16 cellular contexts compared by ENCODE assay signal in the genomic region with DNA sequence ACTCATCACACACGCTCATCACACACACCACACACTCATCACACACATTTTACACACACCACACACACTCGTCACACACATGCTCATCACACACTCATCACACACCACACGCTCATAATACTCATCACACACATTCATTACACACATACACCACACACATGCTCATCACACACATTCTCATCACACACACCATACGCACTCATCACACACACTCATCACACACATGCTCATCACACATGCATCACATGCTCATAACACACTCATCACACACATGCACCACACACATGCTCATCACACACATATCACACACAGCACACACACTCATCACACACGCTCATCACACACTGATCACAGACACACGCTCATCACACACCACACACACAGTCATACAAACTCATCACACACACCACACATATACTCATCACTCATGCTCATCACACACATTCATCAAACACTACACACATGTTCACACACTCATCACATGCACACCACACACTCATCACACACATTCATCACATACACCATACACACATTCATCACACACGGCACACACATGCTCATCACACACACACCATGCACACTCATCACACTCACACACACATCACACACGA.
A peak's percentile ranks its signal among the peaks of the same experiment; 100 is the strongest.
DNase-seq lines count a peak whose midpoint lies in the region; ATAC-seq, FAIRE-seq and TF ChIP-seq lines count a peak whose summit lies in the region.
"Had no signal": no experiment of that assay in that cellular context is flagged by ENCODE, and none has a peak within 500 bp of the region (broad histone marks: within the 10 kb centered on the region; RNA-seq: fewer than 3 reads in every experiment).

No MANE protein-coding gene starts in this region.

- H2BK15ac ChIP-seq in H9 (ENCODE audit: low read depth, low read length) (no peak overlapping the region), neuronal stem cell (ENCODE audit: low read length) (no peak overlapping the region)

- no TSS peak for BruUV-seq in K562 (replicated peaks; lab: Mats Ljungman, UMichigan)

- no peaks in the 10 kb centered on the region for H3K79me1 ChIP-seq in H9 (ENCODE audit: insufficient read depth, low read depth, low read length, poor library complexity, severe bottlenecking)
- H3K79me1 ChIP-seq in neuronal stem cell (ENCODE audit: low read depth, low read length): no peaks in the 10 kb centered on the region

- H3K27me3 Mint-ChIP-seq in H9 (ENCODE audit: low read depth): no peaks in the 10 kb centered on the region
- H3K27me3 Mint-ChIP-seq in activated naive CD8-positive, alpha-beta T cell treated with anti-CD3 and anti-CD28 coated beads for 36 hours: no peaks in the 10 kb centered on the region

- H3K4me1 ChIP-seq in H9 (ENCODE audit: insufficient read depth, low read length) (no peaks in the 10 kb centered on the region), K562 (replicated peaks in 1 of 2; ENCODE audit: control insufficient read depth in 2 of 2, insufficient read depth in 2 of 2, low read length in 2 of 2) (no peaks in the 10 kb centered on the region), neuronal stem cell (ENCODE audit: control insufficient read depth in 2 of 2, insufficient read depth in 1 of 2, low read depth in 1 of 2, low read length in 2 of 2) (no peaks in the 10 kb centered on the region), tibial artery (no peaks in the 10 kb centered on the region)
- H3K4me1 ChIP-seq: BLaER1 had no signal

- H3K23ac ChIP-seq in H9 (ENCODE audit: insufficient read length, low read depth, low read length) (no peak overlapping the region), neuronal stem cell (ENCODE audit: low read depth, low read length, poor library complexity) (peak overlapping the region; percentile 1)

- no peaks in the 10 kb centered on the region for H4K20me1 ChIP-seq in H9 (ENCODE audit: control insufficient read depth, insufficient read depth, insufficient read length)
- no peaks in the 10 kb centered on the region for H4K20me1 ChIP-seq in K562 (replicated peaks; ENCODE audit: control insufficient read depth, insufficient read depth, low read length)
- H4K20me1 ChIP-seq: BLaER1 had no signal

- no peak overlapping the region for H3K27ac Mint-ChIP-seq in H9
- no peak overlapping the region for H3K27ac Mint-ChIP-seq in activated naive CD8-positive, alpha-beta T cell treated with anti-CD3 and anti-CD28 coated beads for 36 hours
- H3K27ac Mint-ChIP-seq: CD14-positive monocyte; CD4-positive, alpha-beta memory T cell had no signal

- no peaks in the 10 kb centered on the region for H3K23me2 ChIP-seq in H9 (ENCODE audit: insufficient read length, low read depth, low read length, poor library complexity, severe bottlenecking)

- H3K9me3 ChIP-seq in H9 (ENCODE audit: control insufficient read depth, low read depth, low read length): no peaks in the 10 kb centered on the region
- H3K9me3 ChIP-seq in K562 (replicated peaks; ENCODE audit: control insufficient read depth, insufficient read depth, low read depth, low read length): no peaks in the 10 kb centered on the region
- H3K9me3 ChIP-seq in neuronal stem cell (replicated peaks in 1 of 2; ENCODE audit: control insufficient read depth in 2 of 2, insufficient read depth in 1 of 2, low read depth in 1 of 2, low read length in 2 of 2): peaks cover 0 to 2% of the 10 kb centered on the region in 2 donors
- no peaks in the 10 kb centered on the region for H3K9me3 ChIP-seq in tibial artery

- intact Hi-C loops in K562 (cut with micrococcal nuclease) (no loop called here), tibial artery (cut with DNase I; ENCODE audit: low total_unique reads) (no loop called here)

- H2AK5ac ChIP-seq in H9 (ENCODE audit: insufficient read length, low read length) (no peak overlapping the region), neuronal stem cell (ENCODE audit: low read depth, low read length) (no peak overlapping the region)

- H2AFZ ChIP-seq in H9 (ENCODE audit: low read length) (no peak overlapping the region), K562 (ENCODE audit: low read depth, low read length) (no peak overlapping the region), neuronal stem cell (ENCODE audit: low read length) (no peak overlapping the region)

- H3K4ac ChIP-seq in H9 (ENCODE audit: low read depth, low read length) (no peak overlapping the region), neuronal stem cell (ENCODE audit: low read length) (no peak overlapping the region)

- H2BK5ac ChIP-seq in H9 (ENCODE audit: insufficient read length, low read length): no peak overlapping the region
- H2BK5ac ChIP-seq in neuronal stem cell (ENCODE audit: low read length): no peak overlapping the region

- CTCF ChIA-PET in K562 (lab: Yijun Ruan, JAX; ENCODE audit: low intra/inter-chr PET ratio): no interaction called here

- peaks cover 0 to 6% (median 0%) of the 10 kb centered on the region in 3 experiments; a peak in 3 of 7 replicates for H3K36me3 Mint-ChIP-seq in H9 (ENCODE audit: insufficient read depth in 1 of 3, low read depth in 3 of 3)
- H3K36me3 Mint-ChIP-seq in activated naive CD8-positive, alpha-beta T cell treated with anti-CD3 and anti-CD28 coated beads for 36 hours: no peaks in the 10 kb centered on the region
- H3K36me3 Mint-ChIP-seq: CD14-positive monocyte; CD4-positive, alpha-beta memory T cell had no signal

- ATAC-seq in K562: no peak
- no peak for ATAC-seq in GM19023 (IDR thresholded peaks at IDR 0.05; ENCODE audit: unreplicated experiment)

- TF ChIP-seq RAD21 in K562 (CRISPR knock-in tag; conservative IDR thresholded peaks at IDR 0.05 in 1 of 2, IDR thresholded peaks at IDR 0.05 in 1 of 2): no peak

- TF ChIP-seq POLR2A in GM12891 (IDR thresholded peaks at IDR 0.05; ENCODE audit: low read depth, low read length) (no peak), K562 (conservative IDR thresholded peaks at IDR 0.05) (no peak)

- DNase-seq in GM12891 (ENCODE audit: insufficient read length, low spot score) (no peak), H9 (no peak), K562 (ENCODE audit: extremely low read depth in 1 of 4, low spot score in 3 of 4) (no peak), neuronal stem cell (ENCODE audit: low spot score) (no peak), tibial artery (no peak), NCI-H226 (no peak)
- DNase-seq in activated naive CD8-positive, alpha-beta T cell treated with anti-CD3 and anti-CD28 coated beads for 36 hours: no peak
- DNase-seq: 8988T; CD4-positive, alpha-beta memory T cell; DMS153; DMS79; GDM1; HCEC 1CT had no signal

- H3K18ac ChIP-seq in H9 (ENCODE audit: insufficient read length, low read depth, low read length) (no peak overlapping the region), neuronal stem cell (ENCODE audit: low read length) (no peak overlapping the region)

- H3K56ac ChIP-seq in H9 (ENCODE audit: insufficient read length, low read depth, low read length): no peak overlapping the region

- FAIRE-seq in GM12891 (lab: Jason Lieb, UNC): peak; percentile 86
- FAIRE-seq in K562 (lab: Jason Lieb, UNC): peak; percentile 70

- H4K91ac ChIP-seq in H9 (ENCODE audit: insufficient read length, low read depth, low read length) (no peak overlapping the region), neuronal stem cell (ENCODE audit: low read depth, low read length, poor library complexity) (no peak overlapping the region)

- H3K9ac ChIP-seq in H9 (ENCODE audit: extremely low read depth, insufficient read length, low read length) (no peak overlapping the region), K562 (ENCODE audit: insufficient read depth in 1 of 2, low read depth in 2 of 2, low read length in 2 of 2) (no peak overlapping the region), neuronal stem cell (ENCODE audit: low read depth, low read length, poor library complexity) (peak overlapping the region; percentile 78)
- H3K9ac ChIP-seq: BLaER1 had no signal

- no peak for TF ChIP-seq CTCF in H9 (conservative IDR thresholded peaks at IDR 0.05)
- no peak for TF ChIP-seq CTCF in K562 (IDR thresholded peaks at IDR 0.05 in 2 of 3, conservative IDR thresholded peaks at IDR 0.05 in 1 of 3; ENCODE audit: insufficient read depth in 2 of 3, low read depth in 1 of 3, low read length in 3 of 3)
- no peak for TF ChIP-seq CTCF in tibial artery (IDR thresholded peaks at IDR 0.05)

- H4K8ac ChIP-seq in H9 (replicated peaks; ENCODE audit: insufficient read length, low read depth, low read length): no peak overlapping the region
- H4K8ac ChIP-seq in neuronal stem cell (ENCODE audit: low read depth, low read length): peak overlapping the region; percentile 67

- H2BK120ac ChIP-seq in H9 (ENCODE audit: low read depth, low read length, poor library complexity, severe bottlenecking) (no peak overlapping the region), neuronal stem cell (ENCODE audit: low read depth, low read length) (no peak overlapping the region)

- POLR2A ChIA-PET in K562 (lab: Yijun Ruan, JAX): no interaction called here

- H4K5ac ChIP-seq in H9 (ENCODE audit: insufficient read length, low read depth, low read length): peak overlapping the region; percentile 4

- no peaks in the 10 kb centered on the region for H3K36me3 ChIP-seq in K562 (ENCODE audit: control insufficient read depth, insufficient read depth, low read length)
- peaks cover 0 to 2% of the 10 kb centered on the region in 2 donors for H3K36me3 ChIP-seq in neuronal stem cell (replicated peaks in 1 of 2; ENCODE audit: control insufficient read depth in 2 of 2, insufficient read depth in 2 of 2, low read length in 2 of 2)
- no peaks in the 10 kb centered on the region for H3K36me3 ChIP-seq in tibial artery
- H3K36me3 ChIP-seq: BLaER1 had no signal

- no peaks in the 10 kb centered on the region for H3K4me1 Mint-ChIP-seq in H9
- no peaks in the 10 kb centered on the region for H3K4me1 Mint-ChIP-seq in activated naive CD8-positive, alpha-beta T cell treated with anti-CD3 and anti-CD28 coated beads for 36 hours
- H3K4me1 Mint-ChIP-seq: CD14-positive monocyte; CD4-positive, alpha-beta memory T cell had no signal

- no peak overlapping the region for H3K27ac ChIP-seq in H9 (ENCODE audit: insufficient read length, low read depth, low read length)
- no peak overlapping the region for H3K27ac ChIP-seq in K562 (ENCODE audit: extremely low read depth, low read depth, low read length)
- no peak overlapping the region for H3K27ac ChIP-seq in neuronal stem cell (replicated peaks; ENCODE audit: low read length)
- H3K27ac ChIP-seq in tibial artery: no peak overlapping the region
- H3K27ac ChIP-seq: BLaER1 had no signal

- no peak overlapping the region for H3K14ac ChIP-seq in H9 (ENCODE audit: insufficient read depth, low read length)
- H3K14ac ChIP-seq in neuronal stem cell (ENCODE audit: low read length): peak overlapping the region; percentile 22

- H3K4me2 ChIP-seq in H9 (ENCODE audit: insufficient read depth, insufficient read length, low read length) (no peak overlapping the region), K562 (ENCODE audit: insufficient read depth, low read length) (no peak overlapping the region), neuronal stem cell (ENCODE audit: insufficient read depth, low read length, poor library complexity, severe bottlenecking) (no peak overlapping the region)
- H3K4me2 ChIP-seq: BLaER1 had no signal

- H3K79me2 ChIP-seq in H9 (ENCODE audit: insufficient read depth, low read length): no peaks in the 10 kb centered on the region
- no peaks in the 10 kb centered on the region for H3K79me2 ChIP-seq in K562 (ENCODE audit: control insufficient read depth, insufficient read depth, low read length)

- in situ Hi-C loops in K562 (cut with MboI): loop anchor here (10.0 kb wide), 1 partner anchor 1421 kb away; no protein-coding TSS in a partner anchor

- 100% methylated on average over 5 of the region's 8 CpGs for WGBS in H9 (ENCODE audit: extremely low coverage, insufficient read length, low lambda C conversion rate)
- 45% methylated on average over 7 of the region's 8 CpGs for WGBS in K562 (ENCODE audit: insufficient coverage, low coverage, missing lambda C conversion rate)
- 92 to 98% methylated on average over 4 to 8 of the region's 8 CpGs for WGBS in neuronal stem cell (ENCODE audit: extremely low coverage in 2 of 2, insufficient read length in 2 of 2, insufficient replicate concordance in 1 of 2), 2 donors

- no peak overlapping the region for H3K4me3 Mint-ChIP-seq in H9
- H3K4me3 Mint-ChIP-seq in activated naive CD8-positive, alpha-beta T cell treated with anti-CD3 and anti-CD28 coated beads for 36 hours: no peak overlapping the region
- H3K4me3 Mint-ChIP-seq: CD14-positive monocyte; CD4-positive, alpha-beta memory T cell had no signal

- H2BK12ac ChIP-seq in H9 (ENCODE audit: insufficient read length, low read depth, low read length): no peak overlapping the region
- H2BK12ac ChIP-seq in neuronal stem cell (ENCODE audit: low read length): no peak overlapping the region

- no peak overlapping the region for H3T11ph ChIP-seq in H9 (ENCODE audit: low read length)

- no peak overlapping the region for H2BK20ac ChIP-seq in H9 (ENCODE audit: low read depth, low read length, poor library complexity, severe bottlenecking)

- 0 out of 5 replicates have a peak, but pooled peaks cover 0 to 6% of the 10 kb centered on the region in 2 experiments for H3K9me3 Mint-ChIP-seq in H9
- no peaks in the 10 kb centered on the region for H3K9me3 Mint-ChIP-seq in activated naive CD8-positive, alpha-beta T cell treated with anti-CD3 and anti-CD28 coated beads for 36 hours

- no peaks in the 10 kb centered on the region for H3K27me3 ChIP-seq in H9 (ENCODE audit: insufficient read depth, low read length)
- no peaks in the 10 kb centered on the region for H3K27me3 ChIP-seq in K562 (ENCODE audit: control insufficient read depth in 2 of 2, insufficient read depth in 2 of 2, low read length in 2 of 2)
- no peaks in the 10 kb centered on the region for H3K27me3 ChIP-seq in neuronal stem cell (ENCODE audit: control insufficient read depth in 3 of 3, insufficient read depth in 3 of 3, low read depth in 1 of 3, low read length in 3 of 3)
- no peaks in the 10 kb centered on the region for H3K27me3 ChIP-seq in tibial artery
- H3K27me3 ChIP-seq: BLaER1 had no signal

- no peaks in the 10 kb centered on the region for H3K9me1 ChIP-seq in K562 (ENCODE audit: control insufficient read depth, insufficient read depth, low read length)

- H3K4me3 ChIP-seq in K562: no peak overlapping the region
- peak overlapping the region in 1 of 2 donors; percentile 1 for H3K4me3 ChIP-seq in neuronal stem cell (ENCODE audit: low read length in 2 of 2)
- H3K4me3 ChIP-seq in tibial artery: no peak overlapping the region
- H3K4me3 ChIP-seq: BLaER1 had no signal

- no peak for TF ChIP-seq EP300 in K562 (IDR thresholded peaks at IDR 0.05; ENCODE audit: low read length)
